Comparison of ENCODE assay signal across 1 cellular context in genomic region chr10:60073397-60073780, GRCh38.
A peak's percentile ranks its signal among the peaks of the same experiment; 100 is the strongest.
TF ChIP-seq lines count a peak whose summit lies in the region.

No MANE protein-coding gene starts in this region.

TF ChIP-seq in K562, 482 proteins besides CTCF, POLR2A, EP300 and RAD21 (continued from another document and continues in another):
- TF ChIP-seq GTF3C2 (IDR thresholded peaks at IDR 0.05; ENCODE audit: borderline replicate concordance, extremely low read depth, insufficient read length), result no peak
- TF ChIP-seq ZBTB5 (IDR thresholded peaks at IDR 0.05), result no peak
- TF ChIP-seq TAF9B (IDR thresholded peaks at IDR 0.05; ENCODE audit: partially characterized antibody), result no peak
- no peak for TF ChIP-seq HDAC6 (IDR thresholded peaks at IDR 0.05; ENCODE audit: low read depth, low read length)
- TF ChIP-seq ZNF778 (CRISPR knock-in tag; IDR thresholded peaks at IDR 0.05), result no peak
- peak; percentile 68 for TF ChIP-seq MAFF (IDR thresholded peaks at IDR 0.05; ENCODE audit: low read length)
- no peak for TF ChIP-seq PTTG1 (tag; IDR thresholded peaks at IDR 0.05; ENCODE audit: low read depth)
- TF ChIP-seq DPF2 (IDR thresholded peaks at IDR 0.05), result peak; percentile 92
- no peak for TF ChIP-seq CCNT2 (IDR thresholded peaks at IDR 0.05; ENCODE audit: borderline replicate concordance, extremely low read depth, insufficient read length, low read depth, low read length)
- TF ChIP-seq IFI16 (CRISPR knock-in tag; IDR thresholded peaks at IDR 0.05), result no peak
- TF ChIP-seq ZC3H4 (CRISPR knock-in tag; IDR thresholded peaks at IDR 0.05; ENCODE audit: borderline replicate concordance), result no peak
- TF ChIP-seq TAF1 (IDR thresholded peaks at IDR 0.05; ENCODE audit: control insufficient read depth, extremely low read depth, insufficient read depth, low read length, severe bottlenecking), result no peak
- TF ChIP-seq ZHX1 (conservative IDR thresholded peaks at IDR 0.05; ENCODE audit: low read length), result no peak
- TF ChIP-seq ZBTB1 (CRISPR knock-in tag; IDR thresholded peaks at IDR 0.05; ENCODE audit: borderline replicate concordance, low read depth), result no peak
- TF ChIP-seq ZNF274 (IDR thresholded peaks at IDR 0.05; ENCODE audit: borderline replicate concordance, low read depth, low read length), result no peak
- no peak for TF ChIP-seq THRA (IDR thresholded peaks at IDR 0.05)
- no peak for TF ChIP-seq XRCC5 (IDR thresholded peaks at IDR 0.05; ENCODE audit: low read depth, low read length)
- TF ChIP-seq YY1 (IDR thresholded peaks at IDR 0.05; ENCODE audit: borderline replicate concordance in 1 of 3, control insufficient read depth in 1 of 3, extremely low read depth in 1 of 3, insufficient read depth in 3 of 3, insufficient read length in 1 of 3, insufficient replicate concordance in 2 of 3, low read depth in 1 of 3, low read length in 2 of 3), result no peak
- TF ChIP-seq E2F6 (IDR thresholded peaks at IDR 0.05; ENCODE audit: borderline replicate concordance in 1 of 2, extremely low read depth in 1 of 2, insufficient read depth in 1 of 2, insufficient read length in 1 of 2, low read depth in 1 of 2, low read length in 1 of 2, poor library complexity in 1 of 2, severe bottlenecking in 1 of 2), result no peak
- TF ChIP-seq MGA (IDR thresholded peaks at IDR 0.05), result no peak
- TF ChIP-seq ZSCAN32 (CRISPR knock-in tag; IDR thresholded peaks at IDR 0.05), result no peak
- no peak for TF ChIP-seq ZNF639 (CRISPR knock-in tag; conservative IDR thresholded peaks at IDR 0.05 in 1 of 2, IDR thresholded peaks at IDR 0.05 in 1 of 2)
- TF ChIP-seq MTA2 (IDR thresholded peaks at IDR 0.05; ENCODE audit: low read depth), result peak; percentile 78
- no peak for TF ChIP-seq CLOCK (CRISPR knock-in tag; IDR thresholded peaks at IDR 0.05; ENCODE audit: borderline replicate concordance)
- TF ChIP-seq RBFOX2 (IDR thresholded peaks at IDR 0.05; ENCODE audit: low read depth, low read length), result no peak
- no peak for TF ChIP-seq ZNF165 (CRISPR knock-in tag; IDR thresholded peaks at IDR 0.05; ENCODE audit: borderline replicate concordance)
